Comparison of ENCODE assay signal across 29 cellular contexts in the genomic region with DNA sequence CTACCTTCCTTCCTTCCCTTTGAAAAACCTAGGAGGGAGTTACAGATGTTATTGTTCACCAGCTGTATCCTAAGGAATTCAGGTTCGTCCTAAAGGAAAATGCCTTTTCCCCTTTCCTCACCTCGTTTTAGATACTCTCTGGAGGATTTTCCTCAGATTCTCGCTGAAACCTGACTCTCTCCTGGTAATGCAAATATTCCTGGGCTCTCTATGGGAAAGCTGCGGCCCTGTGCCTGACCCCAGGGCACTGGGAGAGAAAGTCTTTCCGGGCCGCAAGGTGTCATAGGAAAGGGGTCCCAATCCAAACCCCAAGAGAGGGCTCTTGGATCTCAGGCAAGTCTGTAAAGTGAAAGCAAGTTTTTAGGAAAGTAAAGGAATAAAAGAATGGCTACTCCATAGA. TPM values are rescaled to one million over a fixed set of nuclear protein-coding genes. Genes with fewer than 3 reads are reported as not detected.
"Had no signal": no experiment of that assay in that cellular context is flagged by ENCODE, and none has a peak within 500 bp of the region (broad histone marks: within the 10 kb centered on the region; RNA-seq: fewer than 3 reads in every experiment).

No MANE protein-coding gene starts in this region.

- H3K36me3 ChIP-seq: colonic mucosa, esophagus squamous epithelium, gastrocnemius medialis, lower lobe of right lung, neutrophil, ovary, right atrium auricular region had no signal

- ATAC-seq: activated T-cell treated with anti-CD3 and anti-CD28 coated beads, Interleukin-2, amount 50 U/mL, for 72 hours; effector memory CD8-positive, alpha-beta T cell; gastrocnemius medialis; left lobe of liver; lower lobe of right lung; natural killer cell; psoas muscle; T-helper 17 cell had no signal

- H3K27ac Mint-ChIP-seq: activated naive CD4-positive, alpha-beta T cell treated with anti-CD3 and anti-CD28 coated beads for 36 hours; activated naive CD8-positive, alpha-beta T cell treated with anti-CD3 and anti-CD28 coated beads, Interleukin-2, amount 10 ng/mL, durations not matched to agents 7 days and 5 days; activated T-cell treated with anti-CD3 and anti-CD28 coated beads, Interleukin-2, amount 50 U/mL, for 72 hours; effector memory CD8-positive, alpha-beta T cell; natural killer cell; T-helper 17 cell had no signal

- H3K4me1 Mint-ChIP-seq: activated naive CD8-positive, alpha-beta T cell treated with anti-CD3 and anti-CD28 coated beads, Interleukin-2, amount 10 ng/mL, durations not matched to agents 7 days and 5 days; natural killer cell; T-helper 17 cell had no signal

- H3K4me3 ChIP-seq: colonic mucosa, dorsolateral prefrontal cortex, esophagus squamous epithelium, gastrocnemius medialis, lower lobe of right lung, ovary, psoas muscle, right atrium auricular region had no signal

- H3K36me3 Mint-ChIP-seq: activated naive CD8-positive, alpha-beta T cell treated with anti-CD3 and anti-CD28 coated beads, Interleukin-2, amount 10 ng/mL, durations not matched to agents 7 days and 5 days; natural killer cell had no signal

- H3K27ac ChIP-seq: colonic mucosa, dorsolateral prefrontal cortex, esophagus squamous epithelium, gastrocnemius medialis, lower lobe of right lung, neutrophil, ovary, psoas muscle, right atrium auricular region had no signal

- H3K9me3 ChIP-seq: colonic mucosa, esophagus squamous epithelium, gastrocnemius medialis, lower lobe of right lung, neutrophil, ovary, psoas muscle, right atrium auricular region had no signal

- H3K4me3 Mint-ChIP-seq: activated naive CD4-positive, alpha-beta T cell treated with anti-CD3 and anti-CD28 coated beads for 36 hours; activated naive CD8-positive, alpha-beta T cell treated with anti-CD3 and anti-CD28 coated beads, Interleukin-2, amount 10 ng/mL, durations not matched to agents 7 days and 5 days; activated T-cell treated with anti-CD3 and anti-CD28 coated beads, Interleukin-2, amount 50 U/mL, for 72 hours; effector memory CD8-positive, alpha-beta T cell; natural killer cell; T-helper 17 cell had no signal

- H3K9me3 Mint-ChIP-seq: activated naive CD4-positive, alpha-beta T cell treated with anti-CD3 and anti-CD28 coated beads for 36 hours; activated naive CD8-positive, alpha-beta T cell treated with anti-CD3 and anti-CD28 coated beads, Interleukin-2, amount 10 ng/mL, durations not matched to agents 7 days and 5 days; activated T-cell treated with anti-CD3 and anti-CD28 coated beads, Interleukin-2, amount 50 U/mL, for 72 hours; effector memory CD8-positive, alpha-beta T cell; natural killer cell had no signal

- H3K4me1 ChIP-seq: colonic mucosa, gastrocnemius medialis, lower lobe of right lung, psoas muscle had no signal

- H3K27me3 ChIP-seq: colonic mucosa, dorsolateral prefrontal cortex, esophagus squamous epithelium, gastrocnemius medialis, neutrophil, ovary, right atrium auricular region had no signal

- H3K27me3 Mint-ChIP-seq: activated naive CD8-positive, alpha-beta T cell treated with anti-CD3 and anti-CD28 coated beads, Interleukin-2, amount 10 ng/mL, durations not matched to agents 7 days and 5 days; effector memory CD8-positive, alpha-beta T cell; T-helper 17 cell had no signal

- DNase-seq: activated CD4-positive, alpha-beta T cell treated with anti-CD3 and anti-CD28 coated beads for 4 hours; activated CD4-positive, alpha-beta T cell treated with anti-CD3 and anti-CD28 coated beads, Interleukin-2, amount 50 U/mL, for 48 hours; activated CD4-positive, CD25-positive, alpha-beta regulatory T cell; activated effector memory CD4-positive, alpha-beta T cell treated with Interleukin-2 at 50 U/mL for 16 hours; activated naive CD4-positive, alpha-beta T cell treated with anti-CD3 and anti-CD28 coated beads for 36 hours; activated naive CD8-positive, alpha-beta T cell treated with anti-CD3 and anti-CD28 coated beads, Interleukin-2, amount 10 ng/mL, durations not matched to agents 7 days and 5 days; activated T-cell treated with anti-CD3 and anti-CD28 coated beads, Interleukin-2, amount 50 U/mL, for 72 hours; amniotic stem cell; colonic mucosa; dorsolateral prefrontal cortex; effector memory CD8-positive, alpha-beta T cell; esophagus squamous epithelium; gastrocnemius medialis; hypothalamus; kidney; lower lobe of right lung; natural killer cell; ovary; psoas muscle; stimulated activated CD4-positive, alpha-beta T cell treated with anti-CD3 and anti-CD28 coated beads, Interleukin-4, amount 100 ng/mL, for 24 hours; stimulated activated naive CD4-positive, alpha-beta T cell treated with Interleukin-2 at 50 U/mL for 16 hours; T-helper 17 cell had no signal

RNA-seq across cellular contexts. Expression of a gene that starts 13.1 kb away (rescaled TPM):
- total RNA-seq: activated naive CD4-positive, alpha-beta T cell treated with anti-CD3 and anti-CD28 coated beads for 36 hours; activated naive CD8-positive, alpha-beta T cell treated with anti-CD3 and anti-CD28 coated beads, Interleukin-2, amount 10 ng/mL, durations not matched to agents 7 days and 5 days; activated T-cell treated with anti-CD3 and anti-CD28 coated beads, Interleukin-2, amount 50 U/mL, for 72 hours; bronchial epithelial cell; colonic mucosa; dorsolateral prefrontal cortex; esophagus squamous epithelium; gastrocnemius medialis; kidney; left lobe of liver; lower lobe of right lung; natural killer cell; psoas muscle; right atrium auricular region; subcutaneous adipose tissue; T-helper 17 cell; ureter had no signal
- polyA plus RNA-seq: ovary, psoas muscle had no signal

RNA-seq across cellular contexts. Expression of a gene that starts 33.5 kb away (rescaled TPM):
- total RNA-seq: activated naive CD4-positive, alpha-beta T cell treated with anti-CD3 and anti-CD28 coated beads for 36 hours; activated naive CD8-positive, alpha-beta T cell treated with anti-CD3 and anti-CD28 coated beads, Interleukin-2, amount 10 ng/mL, durations not matched to agents 7 days and 5 days; activated T-cell treated with anti-CD3 and anti-CD28 coated beads, Interleukin-2, amount 50 U/mL, for 72 hours; bronchial epithelial cell; colonic mucosa; dorsolateral prefrontal cortex; esophagus squamous epithelium; gastrocnemius medialis; kidney; left lobe of liver; lower lobe of right lung; natural killer cell; ovary; psoas muscle; right atrium auricular region; subcutaneous adipose tissue; T-helper 17 cell; ureter had no signal
- polyA plus RNA-seq: ovary, psoas muscle had no signal

RNA-seq across cellular contexts. Expression of a gene that starts 41.8 kb away (rescaled TPM):
- total RNA-seq: activated naive CD4-positive, alpha-beta T cell treated with anti-CD3 and anti-CD28 coated beads for 36 hours; activated naive CD8-positive, alpha-beta T cell treated with anti-CD3 and anti-CD28 coated beads, Interleukin-2, amount 10 ng/mL, durations not matched to agents 7 days and 5 days; activated T-cell treated with anti-CD3 and anti-CD28 coated beads, Interleukin-2, amount 50 U/mL, for 72 hours; bronchial epithelial cell; colonic mucosa; dorsolateral prefrontal cortex; esophagus squamous epithelium; gastrocnemius medialis; kidney; left lobe of liver; lower lobe of right lung; natural killer cell; ovary; psoas muscle; right atrium auricular region; subcutaneous adipose tissue; T-helper 17 cell; ureter had no signal
- polyA plus RNA-seq: ovary, psoas muscle, thymus had no signal

RNA-seq across cellular contexts. Expression of a gene that starts 52.9 kb away (rescaled TPM):
- total RNA-seq: activated naive CD4-positive, alpha-beta T cell treated with anti-CD3 and anti-CD28 coated beads for 36 hours; activated naive CD8-positive, alpha-beta T cell treated with anti-CD3 and anti-CD28 coated beads, Interleukin-2, amount 10 ng/mL, durations not matched to agents 7 days and 5 days; activated T-cell treated with anti-CD3 and anti-CD28 coated beads, Interleukin-2, amount 50 U/mL, for 72 hours; bronchial epithelial cell; colonic mucosa; dorsolateral prefrontal cortex; esophagus squamous epithelium; gastrocnemius medialis; kidney; left lobe of liver; lower lobe of right lung; natural killer cell; ovary; psoas muscle; right atrium auricular region; subcutaneous adipose tissue; T-helper 17 cell; ureter had no signal
- polyA plus RNA-seq: ovary, psoas muscle, thymus had no signal
